ENCODE assay signal across 1 cellular context in the genomic region with DNA sequence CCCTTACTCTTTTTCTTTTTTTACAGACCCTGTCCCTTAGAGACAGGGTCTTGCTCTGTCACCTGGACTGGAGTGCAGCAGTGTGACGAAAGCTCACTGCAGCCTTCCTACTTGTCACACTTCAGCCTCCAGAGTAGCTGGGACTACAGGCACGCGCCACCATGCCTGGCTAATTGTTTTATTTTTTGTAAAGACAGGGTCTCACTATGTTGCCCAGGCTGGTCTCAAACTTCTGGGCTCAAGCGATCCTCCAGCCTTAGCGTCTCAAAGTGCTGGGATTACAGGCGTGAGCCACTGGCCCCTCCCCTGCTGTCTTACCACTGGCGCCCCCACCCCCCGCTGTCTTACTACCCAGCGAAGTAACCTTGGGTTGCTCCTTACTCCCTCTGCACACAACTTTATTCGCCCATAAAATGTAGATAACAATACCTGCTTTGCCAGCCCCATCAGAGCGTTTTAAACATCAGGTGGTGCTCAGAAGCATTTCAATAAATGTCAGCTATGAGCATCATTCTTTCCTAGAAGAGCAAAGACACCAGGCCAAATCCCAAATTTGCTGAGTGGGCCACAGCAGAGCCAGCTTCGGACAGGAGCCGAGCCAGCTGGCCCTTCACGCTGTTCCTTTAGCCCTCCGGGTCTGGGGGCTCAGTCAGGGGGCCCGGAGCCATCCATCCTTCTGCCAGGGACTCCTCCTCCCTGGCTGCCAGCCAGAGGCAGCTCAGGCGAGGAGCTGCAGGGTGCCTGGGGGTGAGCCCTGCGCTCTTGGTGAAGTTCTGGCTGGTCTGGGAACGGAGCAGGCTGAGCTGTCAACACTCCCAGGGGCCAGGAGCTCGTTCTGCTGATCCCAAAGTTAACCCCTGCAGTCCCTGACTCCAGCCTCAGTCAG.
A peak's percentile ranks its signal among the peaks of the same experiment; 100 is the strongest.
TF ChIP-seq lines count a peak whose summit lies in the region.

No MANE protein-coding gene starts in this region.

TF ChIP-seq in H1, 55 proteins besides CTCF, POLR2A, EP300 and RAD21:
- TF ChIP-seq MAFK (IDR thresholded peaks at IDR 0.05; ENCODE audit: low read depth, low read length) (no peak), KDM1A (IDR thresholded peaks at IDR 0.05; ENCODE audit: borderline replicate concordance, low read length) (0 out of 2 replicates have a peak, but pooled peaks have one; percentile 19)
TF ChIP-seq in H1: peak in this region for 1.
